Comparison of ENCODE assay signal across 1 cellular context in genomic region chr17:17832040-17832363, GRCh38.
TF ChIP-seq lines count a peak whose summit lies in the region.

No MANE protein-coding gene starts in this region.

TF ChIP-seq in K562, 482 proteins besides CTCF, POLR2A, EP300 and RAD21 (continued from another document):
- TF ChIP-seq SMARCA5 (IDR thresholded peaks at IDR 0.05) (0 out of 2 replicates have a peak, but pooled peaks have one; percentile 18), RBM25 (IDR thresholded peaks at IDR 0.05; ENCODE audit: low read depth, low read length, severe bottlenecking) (peak; percentile 86), ZBTB43 (CRISPR knock-in tag; IDR thresholded peaks at IDR 0.05) (no peak)
